ENCODE assay signal across 8 cellular contexts in the genomic region with DNA sequence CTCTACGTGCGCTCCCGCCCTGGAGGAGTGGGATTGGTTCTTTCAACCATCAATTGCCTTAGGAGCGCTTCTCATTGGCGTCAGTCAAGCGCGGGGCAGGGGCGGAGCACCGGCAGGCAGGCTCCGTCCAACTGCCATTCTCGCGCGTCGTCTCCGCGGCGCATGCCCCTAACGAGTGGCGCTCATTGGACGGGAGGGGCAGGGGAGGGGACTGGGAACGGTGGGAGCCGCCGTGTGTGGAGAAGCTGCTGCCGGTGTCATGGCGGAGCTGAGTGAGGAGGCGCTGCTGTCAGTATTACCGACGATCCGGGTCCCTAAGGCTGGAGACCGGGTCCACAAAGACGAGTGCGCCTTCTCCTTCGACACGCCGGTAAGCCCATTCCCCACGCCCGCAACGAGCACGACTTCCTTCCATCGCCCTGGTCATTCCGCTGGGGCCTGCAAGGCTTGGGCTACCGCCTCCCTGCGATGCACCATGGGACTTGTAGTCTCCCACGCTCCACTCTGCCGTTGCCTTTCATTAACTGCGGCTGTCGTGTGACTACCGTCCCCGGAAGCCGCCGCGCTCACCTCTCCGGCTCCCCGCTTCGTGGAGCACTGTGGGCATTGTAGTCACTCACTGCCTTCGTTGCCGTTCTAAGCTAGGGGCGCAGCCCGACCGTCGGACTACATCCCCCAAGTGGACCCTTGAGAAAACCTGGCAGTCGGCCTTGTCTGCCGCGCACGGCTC. TPM values are rescaled to one million over a fixed set of nuclear protein-coding genes. Genes with fewer than 3 reads are reported as not detected.
DNase-seq lines count a peak whose midpoint lies in the region; ATAC-seq, FAIRE-seq and TF ChIP-seq lines count a peak whose summit lies in the region.

A gene with protein sequence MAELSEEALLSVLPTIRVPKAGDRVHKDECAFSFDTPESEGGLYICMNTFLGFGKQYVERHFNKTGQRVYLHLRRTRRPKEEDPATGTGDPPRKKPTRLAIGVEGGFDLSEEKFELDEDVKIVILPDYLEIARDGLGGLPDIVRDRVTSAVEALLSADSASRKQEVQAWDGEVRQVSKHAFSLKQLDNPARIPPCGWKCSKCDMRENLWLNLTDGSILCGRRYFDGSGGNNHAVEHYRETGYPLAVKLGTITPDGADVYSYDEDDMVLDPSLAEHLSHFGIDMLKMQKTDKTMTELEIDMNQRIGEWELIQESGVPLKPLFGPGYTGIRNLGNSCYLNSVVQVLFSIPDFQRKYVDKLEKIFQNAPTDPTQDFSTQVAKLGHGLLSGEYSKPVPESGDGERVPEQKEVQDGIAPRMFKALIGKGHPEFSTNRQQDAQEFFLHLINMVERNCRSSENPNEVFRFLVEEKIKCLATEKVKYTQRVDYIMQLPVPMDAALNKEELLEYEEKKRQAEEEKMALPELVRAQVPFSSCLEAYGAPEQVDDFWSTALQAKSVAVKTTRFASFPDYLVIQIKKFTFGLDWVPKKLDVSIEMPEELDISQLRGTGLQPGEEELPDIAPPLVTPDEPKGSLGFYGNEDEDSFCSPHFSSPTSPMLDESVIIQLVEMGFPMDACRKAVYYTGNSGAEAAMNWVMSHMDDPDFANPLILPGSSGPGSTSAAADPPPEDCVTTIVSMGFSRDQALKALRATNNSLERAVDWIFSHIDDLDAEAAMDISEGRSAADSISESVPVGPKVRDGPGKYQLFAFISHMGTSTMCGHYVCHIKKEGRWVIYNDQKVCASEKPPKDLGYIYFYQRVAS (plus strand): TSS at position 230 of the 730 bp plus-strand sequence. CDS start 30 bp downstream, at position 260.

- peaks cover 8 to 43% of the 10 kb centered on the region in 2 donors for H3K4me1 Mint-ChIP-seq in natural killer cell

- TF ChIP-seq CTCF in Loucy (conservative IDR thresholded peaks at IDR 0.05; ENCODE audit: low read length) (no peak), fibroblast of mammary gland (conservative IDR thresholded peaks at IDR 0.05; ENCODE audit: control insufficient read depth, insufficient read depth, low read depth, low read length) (no peak), natural killer cell (IDR thresholded peaks at IDR 0.05) (no peak)

- H3K4me3 ChIP-seq in Loucy (ENCODE audit: low read length, poor library complexity, severe bottlenecking) (peak within 1 kb of the TSS; percentile 82), fibroblast of mammary gland (ENCODE audit: control insufficient read depth, low read depth, low read length) (peak within 1 kb of the TSS; percentile 93)

- H3K36me3 ChIP-seq in Loucy (ENCODE audit: insufficient read depth, low read length), result peaks cover 32% of the 10 kb centered on the region; the same call in 1 of the 2 replicates

- peaks cover 42% of the 10 kb centered on the region for H3K4me1 ChIP-seq in Loucy (ENCODE audit: insufficient read depth, low read length, poor library complexity, severe bottlenecking)

- peaks cover 4% of the 10 kb centered on the region for H3F3A ChIP-seq in Loucy (ENCODE audit: low read depth)

- peak; percentile 79 to 92 (median 80) for ATAC-seq in natural killer cell

- FAIRE-seq in H54 (lab: Jason Lieb, UNC), result peak; percentile 15

- TF ChIP-seq POLR2A in H54 (IDR thresholded peaks at IDR 0.05; ENCODE audit: low read depth, low read length) (peak; percentile 72), Raji (IDR thresholded peaks at IDR 0.05; ENCODE audit: insufficient read depth, low read depth, low read length) (peak; percentile 88)

- H3K79me2 ChIP-seq in Loucy (ENCODE audit: insufficient read depth, low read length), result peaks cover 62% of the 10 kb centered on the region

- H3K9me3 Mint-ChIP-seq in natural killer cell, result no peaks in the 10 kb centered on the region

- peak within 1 kb of the TSS; percentile 95 to 99 for H3K27ac Mint-ChIP-seq in natural killer cell

- H3K9me2 ChIP-seq in Loucy (replicated peaks; ENCODE audit: low read depth, low read length), result no peaks in the 10 kb centered on the region

- H3K9ac ChIP-seq in Loucy (ENCODE audit: low read depth, low read length, poor library complexity, severe bottlenecking), result peak within 1 kb of the TSS; percentile 95

- H3K4me3 Mint-ChIP-seq in natural killer cell, result peak within 1 kb of the TSS; percentile 91

- H3K36me3 Mint-ChIP-seq in natural killer cell, result no peaks in the 10 kb centered on the region

- H2AFZ ChIP-seq in Loucy (ENCODE audit: low read length), result peak within 1 kb of the TSS; percentile 71

- H3K27me3 ChIP-seq in Loucy (ENCODE audit: insufficient read depth, low read length, poor library complexity, severe bottlenecking), result no peaks in the 10 kb centered on the region

- H3K4me2 ChIP-seq in Loucy (ENCODE audit: low read depth, low read length, poor library complexity, severe bottlenecking), result peak within 1 kb of the TSS; percentile 90

- peaks cover 24% of the 10 kb centered on the region for H4K20me1 ChIP-seq in Loucy (ENCODE audit: insufficient read depth, low read length, poor library complexity, severe bottlenecking)

- intact Hi-C loops in natural killer cell (cut with micrococcal nuclease), result loop anchor here (1.0 kb wide), 8 partner anchors 17 to 189 kb away; a partner anchor contains a TSS

- H3K27me3 Mint-ChIP-seq in natural killer cell (ENCODE audit: low read depth in 2 of 2), result no peaks in the 10 kb centered on the region

- DNase-seq in EL (peak; percentile 100), H54 (ENCODE audit: insufficient read length, low spot score) (peak; percentile 94), fibroblast of mammary gland (ENCODE audit: low read depth) (peak; percentile 100), natural killer cell (peak; percentile 96)
- DNase-seq in activated T-helper 9 cell treated with anti-CD3 and anti-CD28 coated beads, Interleukin-2, amount 50 U/mL, for 16 hours (ENCODE audit: low read depth), result peak; percentile 97
- DNase-seq in stimulated activated naive CD4-positive, alpha-beta T cell treated with Interleukin-2 at 50 U/mL for 16 hours (lab: John Stamatoyannopoulos, UW), result peak; percentile 99

- H3K9me3 ChIP-seq in Loucy (ENCODE audit: insufficient read depth, low read depth, low read length), result no peaks in the 10 kb centered on the region

RNA-seq across cellular contexts. Expression of the gene that starts here (rescaled TPM):
- 10 to 100 TPM; 48.3 to 67.2 (median 57.2) TPM for total RNA-seq in natural killer cell

Comparison
In these comparisons a context has a peak if more than half of its experiments do, and no peak if none do; other contexts are left out.
1. Peak in every context shown above with its lines: DNase-seq, ATAC-seq and H3K4me3 ChIP-seq.